In the genomic region with DNA sequence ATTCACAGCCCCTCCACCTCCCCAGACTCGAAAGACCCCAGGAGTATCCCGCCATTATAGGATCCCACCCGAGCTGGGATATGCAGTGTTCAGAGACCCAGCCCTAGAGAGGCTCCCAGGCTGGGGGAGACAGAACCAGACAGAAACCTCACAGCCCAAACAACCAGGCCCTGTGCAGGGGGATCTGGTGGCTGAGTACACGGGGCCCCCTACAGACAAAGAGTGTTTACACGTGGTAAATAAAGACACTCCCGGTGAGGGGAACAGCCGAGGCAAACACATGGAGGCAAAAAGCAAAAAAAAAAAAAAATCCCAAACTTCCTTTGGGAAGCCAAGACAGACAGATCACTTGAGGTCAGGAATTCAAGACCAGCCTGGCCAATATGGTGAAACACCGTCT, we compare ENCODE assay signal across 27 cellular contexts. TPM values are rescaled to one million over a fixed set of nuclear protein-coding genes. Genes with fewer than 3 reads are reported as not detected.
A peak's percentile ranks its signal among the peaks of the same experiment; 100 is the strongest.
DNase-seq lines count a peak whose midpoint lies in the region; ATAC-seq and TF ChIP-seq lines count a peak whose summit lies in the region.
"Had no signal": no experiment of that assay in that cellular context is flagged by ENCODE, and none has a peak within 500 bp of the region (broad histone marks: within the 10 kb centered on the region; RNA-seq: fewer than 3 reads in every experiment).

No MANE protein-coding gene starts in this region.

- H3K27me3 ChIP-seq in cardiac muscle cell = no peaks in the 10 kb centered on the region
- peaks cover 0 to 19% (median 3%) of the 10 kb centered on the region in 9 donors for H3K27me3 ChIP-seq in heart left ventricle
- no peaks in the 10 kb centered on the region for H3K27me3 ChIP-seq in vagina
- H3K27me3 ChIP-seq in SJCRH30 = no peaks in the 10 kb centered on the region
- H3K27me3 ChIP-seq: ascending aorta, ovary, right atrium auricular region had no signal

- peaks cover 17% of the 10 kb centered on the region for H3K4me1 ChIP-seq in cardiac muscle cell (ENCODE audit: low read depth)
- peaks cover 0 to 14% (median 0%) of the 10 kb centered on the region in 12 donors for H3K4me1 ChIP-seq in heart left ventricle
- H3K4me1 ChIP-seq in vagina = no peaks in the 10 kb centered on the region
- no peaks in the 10 kb centered on the region for H3K4me1 ChIP-seq in SJCRH30
- H3K4me1 ChIP-seq: ascending aorta, left lung had no signal

- intact Hi-C loops in heart left ventricle (cut with DNase I) = no loop called here
- intact Hi-C loops in vagina (cut with DNase I) = no loop called here

- ATAC-seq in heart left ventricle = no peak
- ATAC-seq: left lung; stimulated activated naive B cell treated with anti-CD40 and anti-IgM and Interleukin-4, amounts not matched to agents 10 μg/mL and 1 μg/mL and 100 μg/mL, for 72 hours had no signal

- TF ChIP-seq CTCF in cardiac muscle cell (IDR thresholded peaks at IDR 0.05; ENCODE audit: low read depth, low read length) = peak; percentile 14
- TF ChIP-seq CTCF in heart left ventricle (IDR thresholded peaks at IDR 0.05) = no peak
- peak; percentile 4 for TF ChIP-seq CTCF in fibroblast of mammary gland (conservative IDR thresholded peaks at IDR 0.05; ENCODE audit: control insufficient read depth, insufficient read depth, low read depth, low read length)
- no peak for TF ChIP-seq CTCF in vagina (IDR thresholded peaks at IDR 0.05)

- WGBS in heart left ventricle, 4 donors = 48 to 57% (median 51%) methylated on average over 8 of the region's 8 CpGs

- no peaks in the 10 kb centered on the region for H3K36me3 ChIP-seq in cardiac muscle cell
- no peaks in the 10 kb centered on the region for H3K36me3 ChIP-seq in heart left ventricle
- no peaks in the 10 kb centered on the region for H3K36me3 ChIP-seq in vagina
- no peaks in the 10 kb centered on the region for H3K36me3 ChIP-seq in SJCRH30
- H3K36me3 ChIP-seq: ascending aorta, left lung, ovary, right atrium auricular region, suprapubic skin had no signal

- H3K9me3 ChIP-seq in cardiac muscle cell (ENCODE audit: low read depth) (no peaks in the 10 kb centered on the region), heart left ventricle (no peaks in the 10 kb centered on the region), vagina (no peaks in the 10 kb centered on the region), SJCRH30 (replicated peaks) (no peaks in the 10 kb centered on the region)
- H3K9me3 ChIP-seq: ascending aorta, left lung, ovary, right atrium auricular region, suprapubic skin had no signal

- H3K27ac ChIP-seq in cardiac muscle cell = no peak overlapping the region
- no peak overlapping the region for H3K27ac ChIP-seq in heart left ventricle
- H3K27ac ChIP-seq in vagina = no peak overlapping the region
- H3K27ac ChIP-seq in SJCRH30 = no peak overlapping the region
- H3K27ac ChIP-seq: ascending aorta, left lung, ovary, right atrium auricular region, suprapubic skin, VCaP had no signal

- H3K4me3 ChIP-seq in cardiac muscle cell (no peak overlapping the region), heart left ventricle (no peak overlapping the region), fibroblast of mammary gland (ENCODE audit: control insufficient read depth, low read depth, low read length) (no peak overlapping the region), vagina (no peak overlapping the region), SJCRH30 (no peak overlapping the region)
- H3K4me3 ChIP-seq: ascending aorta, left lung, ovary, right atrium auricular region, suprapubic skin had no signal

- TF ChIP-seq POLR2A in heart left ventricle (IDR thresholded peaks at IDR 0.05) (no peak), vagina (IDR thresholded peaks at IDR 0.05) (no peak)

- DNase-seq in cardiac muscle cell (ENCODE audit: low read depth in 1 of 2, low spot score in 1 of 2) (peak; percentile 15 to 47), heart left ventricle (no peak), NCI-H69 (lab: John Stamatoyannopoulos, UW) (peak; percentile 57), fibroblast of mammary gland (ENCODE audit: low read depth) (no peak), vagina (ENCODE audit: extremely low spot score in 2 of 2) (no peak), NCI-H1092 (lab: John Stamatoyannopoulos, UW) (no peak), A172 (ENCODE audit: low spot score) (no peak), SJCRH30 (no peak)
- DNase-seq: activated CD4-positive, alpha-beta T cell treated with anti-CD3 and anti-CD28 coated beads, Interleukin-2, amount 50 U/mL, for 4 hours; activated CD8-positive, alpha-beta memory T cell treated with anti-CD3 and anti-CD28 coated beads, Interleukin-2, amount 50 U/mL, for 4 hours; C1 segment of cervical spinal cord; Calu3; head of caudate nucleus; HFFc6; KBM-7; left lung; MM.1S; naive B cell; NCI-H1436 treated with DMSO at 0.1 percent for 48 hours; NCI-H524 treated with DMSO at 0.1 percent for 48 hours; ovary; stimulated activated CD4-positive, alpha-beta T cell treated with anti-CD3 and anti-CD28 coated beads, Interleukin-4, amount 100 ng/mL, for 24 hours; stimulated activated naive B cell treated with anti-CD40 and anti-IgM and Interleukin-4, amounts not matched to agents 10 μg/mL and 1 μg/mL and 100 μg/mL, for 72 hours had no signal

RNA-seq across cellular contexts. Expression of a gene that starts 25.1 kb away (rescaled TPM):
- total RNA-seq in cardiac muscle cell (1.3 and 2.4 TPM in 2 replicates), heart left ventricle (under 1 TPM in 4 of 9 donors, not detected in 5; 0.17 to 0.44 (median 0.30) TPM), vagina (37.1 TPM)
- polyA plus RNA-seq in cardiac muscle cell (1.9 and 3.7 TPM in 2 replicates), heart left ventricle (under 1 TPM in 1 of 2 donors, not detected in 1; 0.07 TPM)
- 0.50 and 1.8 TPM in 2 replicates for total RNA-seq in A172 (2014; rRNA removed; shearing (Covaris generic))
- not detected in 2 replicates for total RNA-seq in SJCRH30 (2014; rRNA removed; shearing (Covaris generic))
- total RNA-seq: ascending aorta had no signal

Comparison
In these comparisons a context has a peak if more than half of its experiments do, and no peak if none do; other contexts are left out.
1. DNase-seq: peak in cardiac muscle cell (2 of 2) and NCI-H69 (single experiment); none in heart left ventricle (0 of 5), fibroblast of mammary gland (single experiment), vagina (0 of 2), NCI-H1092 (single experiment), A172 (single experiment) and SJCRH30 (0 of 2).
2. CTCF ChIP-seq: peak in cardiac muscle cell (single experiment) and fibroblast of mammary gland (single experiment); none in heart left ventricle (0 of 12) and vagina (0 of 3).
3. RNA of a gene that starts 25.1 kb away (total RNA-seq): 37.1 TPM in vagina (single experiment); 1.3 to 2.4 TPM in cardiac muscle cell, 0.50 to 1.8 TPM in A172, 0.17 to 0.44 TPM in heart left ventricle and not detected in SJCRH30; every median in the first group is over 10 times any median in the second.